8 cellular contexts compared by ENCODE assay signal in genomic region chr1:64823691-64824476, GRCh38.
DNase-seq lines count a peak whose midpoint lies in the region; ATAC-seq lines count a peak whose summit lies in the region.

No MANE protein-coding gene starts in this region.

- no peak overlapping the region for H3K4me3 Mint-ChIP-seq in activated CD4-positive, alpha-beta T cell treated with anti-CD3 and anti-CD28 coated beads, Interleukin-2, amount 10 ng/mL, durations not matched to agents 7 days and 5 days
- peak overlapping the region; percentile 15 for H3K4me3 Mint-ChIP-seq in memory B cell

- POLR2A ChIA-PET in activated CD4-positive, alpha-beta T cell treated with anti-CD3 and anti-CD28 coated beads, Interleukin-2, amount 10 ng/mL, durations not matched to agents 7 days and 5 days (lab: Charles Lee) = no interaction called here

- peaks cover 28% of the 10 kb centered on the region for H3K4me1 Mint-ChIP-seq in activated CD4-positive, alpha-beta T cell treated with anti-CD3 and anti-CD28 coated beads, Interleukin-2, amount 10 ng/mL, durations not matched to agents 7 days and 5 days
- peaks cover 25% of the 10 kb centered on the region for H3K4me1 Mint-ChIP-seq in memory B cell

- DNase-seq in ELF-1 (ENCODE audit: low read depth, low spot score) (peak; percentile 54), NCI-H510A treated with DMSO at 0.1 percent for 48 hours (lab: John Stamatoyannopoulos, UW) (peak; percentile 91), memory B cell (ENCODE audit: low spot score in 2 of 2) (peak; percentile 46 to 53), GOT3 (lab: John Stamatoyannopoulos, UW) (no peak)
- peak; percentile 75 for DNase-seq in activated CD4-positive, alpha-beta T cell treated with anti-CD3 and anti-CD28 coated beads, Interleukin-2, amount 10 ng/mL, durations not matched to agents 7 days and 5 days
- DNase-seq in effector CD8-positive, alpha-beta T cell (lab: John Stamatoyannopoulos, UW) = peak; percentile 44
- peak; percentile 23 to 33 for DNase-seq in stimulated activated CD8-positive, alpha-beta memory T cell treated with anti-CD3 and anti-CD28 coated beads, Interleukin-2, amount 100 ng/mL, for 1 hour (ENCODE audit: low read depth in 2 of 2)

- H3K27ac Mint-ChIP-seq in activated CD4-positive, alpha-beta T cell treated with anti-CD3 and anti-CD28 coated beads, Interleukin-2, amount 10 ng/mL, durations not matched to agents 7 days and 5 days = no peak overlapping the region
- H3K27ac Mint-ChIP-seq in memory B cell = peak overlapping the region; percentile 67

- CTCF ChIA-PET in activated CD4-positive, alpha-beta T cell treated with anti-CD3 and anti-CD28 coated beads, Interleukin-2, amount 10 ng/mL, durations not matched to agents 7 days and 5 days (lab: Charles Lee) = interaction anchor here (0.6 to 1.7 kb wide), 4 partner anchors 44 to 339 kb away, joined by 3 to 5 read pairs (median 4); no protein-coding TSS in a partner anchor

- H3K9me3 Mint-ChIP-seq in activated CD4-positive, alpha-beta T cell treated with anti-CD3 and anti-CD28 coated beads, Interleukin-2, amount 10 ng/mL, durations not matched to agents 7 days and 5 days = no peaks in the 10 kb centered on the region
- H3K9me3 Mint-ChIP-seq in memory B cell = no peaks in the 10 kb centered on the region

- peaks cover 3% of the 10 kb centered on the region for H3K36me3 Mint-ChIP-seq in activated CD4-positive, alpha-beta T cell treated with anti-CD3 and anti-CD28 coated beads, Interleukin-2, amount 10 ng/mL, durations not matched to agents 7 days and 5 days (ENCODE audit: low read depth)
- no peaks in the 10 kb centered on the region for H3K36me3 Mint-ChIP-seq in memory B cell

- ATAC-seq in HG03342 (IDR thresholded peaks at IDR 0.05; ENCODE audit: unreplicated experiment) (peak; percentile 69), memory B cell (ENCODE audit: low read depth) (peak; percentile 73)

- H3K27me3 Mint-ChIP-seq in activated CD4-positive, alpha-beta T cell treated with anti-CD3 and anti-CD28 coated beads, Interleukin-2, amount 10 ng/mL, durations not matched to agents 7 days and 5 days = peaks cover 2% of the 10 kb centered on the region
- no peaks in the 10 kb centered on the region for H3K27me3 Mint-ChIP-seq in memory B cell
